In genomic region chr3:124688580-124689454, GRCh38 we compare ENCODE assay signal across 8 cellular contexts. TPM values are rescaled to one million over a fixed set of nuclear protein-coding genes. Genes with fewer than 3 reads are reported as not detected.
DNase-seq lines count a peak whose midpoint lies in the region; ATAC-seq and TF ChIP-seq lines count a peak whose summit lies in the region.

No MANE protein-coding gene starts in this region.

- H3K27me3 Mint-ChIP-seq in activated CD4-positive, alpha-beta T cell treated with anti-CD3 and anti-CD28 coated beads, Interleukin-2, amount 10 ng/mL, durations not matched to agents 7 days and 5 days: peaks cover 22% of the 10 kb centered on the region

- H3K9me3 ChIP-seq in HEK293 (ENCODE audit: control insufficient read depth, insufficient read depth, low read depth, low read length): no peaks in the 10 kb centered on the region

- no peaks in the 10 kb centered on the region for H3K9me3 Mint-ChIP-seq in activated CD4-positive, alpha-beta T cell treated with anti-CD3 and anti-CD28 coated beads, Interleukin-2, amount 10 ng/mL, durations not matched to agents 7 days and 5 days

- DNase-seq in COLO829 (ENCODE audit: low spot score) (peak; percentile 95), NCI-H460 (ENCODE audit: extremely low read depth, low read depth) (peak; percentile 61), dedifferentiated amniotic fluid mesenchymal stem cell (ENCODE audit: extremely low spot score) (peak; percentile 81), lower leg skin (ENCODE audit: low spot score in 2 of 2) (peak; percentile 65 to 95)
- peak; percentile 79 for DNase-seq in activated CD4-positive, alpha-beta T cell treated with anti-CD3 and anti-CD28 coated beads, Interleukin-2, amount 10 ng/mL, durations not matched to agents 7 days and 5 days
- DNase-seq in stimulated activated CD4-positive, alpha-beta T cell treated with anti-CD3 and anti-CD28 coated beads, TNF-alpha, amount 100 ng/mL, for 48 hours (ENCODE audit: low read depth in 3 of 3): peak; percentile 58 to 65 (median 60)

- no peaks in the 10 kb centered on the region for H3K36me3 ChIP-seq in HEK293 (ENCODE audit: control insufficient read depth in 2 of 2, insufficient read depth in 1 of 2, low read length in 2 of 2)

- H3K36me3 Mint-ChIP-seq in activated CD4-positive, alpha-beta T cell treated with anti-CD3 and anti-CD28 coated beads, Interleukin-2, amount 10 ng/mL, durations not matched to agents 7 days and 5 days (ENCODE audit: low read depth): no peaks in the 10 kb centered on the region

- 15 to 17% methylated on average over 11 of the region's 11 CpGs for WGBS in lower leg skin, 2 donors

- intact Hi-C loops in lower leg skin (cut with DNase I; ENCODE audit: low total_unique reads): no loop called here

- TF ChIP-seq POLR2A in lower leg skin (IDR thresholded peaks at IDR 0.05): no peak

- ATAC-seq in HG02678 (IDR thresholded peaks at IDR 0.05; ENCODE audit: unreplicated experiment): no peak

- CTCF ChIA-PET in HEK293 (lab: Yijun Ruan, JAX): interaction anchor here (0.6 to 5.8 kb wide), 39 partner anchors 9 to 1047 kb away, joined by 3 to 96 read pairs (median 4); no protein-coding TSS in a partner anchor
- CTCF ChIA-PET in activated CD4-positive, alpha-beta T cell treated with anti-CD3 and anti-CD28 coated beads, Interleukin-2, amount 10 ng/mL, durations not matched to agents 7 days and 5 days (lab: Charles Lee): interaction anchor here (0.6 to 2.1 kb wide), 14 partner anchors 8 to 129 kb away, joined by 3 to 12 read pairs (median 3); partner anchors contain the start of gene UMPS

- H3K27ac Mint-ChIP-seq in activated CD4-positive, alpha-beta T cell treated with anti-CD3 and anti-CD28 coated beads, Interleukin-2, amount 10 ng/mL, durations not matched to agents 7 days and 5 days: no peak overlapping the region

- H3K4me1 Mint-ChIP-seq in activated CD4-positive, alpha-beta T cell treated with anti-CD3 and anti-CD28 coated beads, Interleukin-2, amount 10 ng/mL, durations not matched to agents 7 days and 5 days: peaks cover 4% of the 10 kb centered on the region

- H3K4me1 ChIP-seq in HEK293 (ENCODE audit: control insufficient read depth, insufficient read depth, low read length): no peaks in the 10 kb centered on the region

- H3K27ac ChIP-seq in HEK293 (ENCODE audit: extremely low read depth, low read depth, low read length): no peak overlapping the region

- H3K4me3 ChIP-seq in HEK293 (ENCODE audit: low read depth, low read length): no peak overlapping the region
- no peak overlapping the region for H3K4me3 ChIP-seq in lower leg skin (ENCODE audit: low read depth, poor library complexity, severe bottlenecking)

- POLR2A ChIA-PET in HEK293 (lab: Yijun Ruan, JAX): no interaction called here
- POLR2A ChIA-PET in activated CD4-positive, alpha-beta T cell treated with anti-CD3 and anti-CD28 coated beads, Interleukin-2, amount 10 ng/mL, durations not matched to agents 7 days and 5 days (lab: Charles Lee): interaction anchor here (0.6 kb wide), 1 partner anchor 125 kb away, joined by 5 read pairs; no protein-coding TSS in a partner anchor

- H3K4me3 Mint-ChIP-seq in activated CD4-positive, alpha-beta T cell treated with anti-CD3 and anti-CD28 coated beads, Interleukin-2, amount 10 ng/mL, durations not matched to agents 7 days and 5 days: no peak overlapping the region

- TF ChIP-seq CTCF in HEK293 (tag by site-specific recombination; IDR thresholded peaks at IDR 0.05) (peak; percentile 58), lower leg skin (IDR thresholded peaks at IDR 0.05) (no peak)

TF ChIP-seq in HEK293, 187 proteins besides CTCF, POLR2A, EP300 and RAD21:
- TF ChIP-seq ZNF121 (tag by site-specific recombination; IDR thresholded peaks at IDR 0.05): peak; percentile 42; the same call in 1 of the 2 replicates
- TF ChIP-seq ZSCAN18 (tag by site-specific recombination; IDR thresholded peaks at IDR 0.05): no peak
- TF ChIP-seq ZNF654 (tag by site-specific recombination; IDR thresholded peaks at IDR 0.05; ENCODE audit: low read depth): peak; percentile 73
- TF ChIP-seq ZNF311 (tag by site-specific recombination; IDR thresholded peaks at IDR 0.05; ENCODE audit: borderline replicate concordance): no peak
- no peak for TF ChIP-seq ZFP69B (tag by site-specific recombination; IDR thresholded peaks at IDR 0.05)
- no peak for TF ChIP-seq ZNF274 (IDR thresholded peaks at IDR 0.05; ENCODE audit: low read length)
- no peak for TF ChIP-seq ZNF274 (tag by site-specific recombination; IDR thresholded peaks at IDR 0.05; ENCODE audit: borderline replicate concordance)
- 0 out of 2 replicates have a peak, but pooled peaks have one; percentile 5 for TF ChIP-seq PRDM1 (tag by site-specific recombination; IDR thresholded peaks at IDR 0.05)
- peak; percentile 25; the same call in 1 of the 2 replicates for TF ChIP-seq ZBTB17 (tag by site-specific recombination; IDR thresholded peaks at IDR 0.05)
- TF ChIP-seq SP2 (tag by site-specific recombination; IDR thresholded peaks at IDR 0.05): no peak
- TF ChIP-seq ZNF302 (tag by site-specific recombination; IDR thresholded peaks at IDR 0.05; ENCODE audit: low read depth): no peak
- TF ChIP-seq SCRT1 (tag by site-specific recombination; IDR thresholded peaks at IDR 0.05; ENCODE audit: borderline replicate concordance): peak; percentile 68; the same call in 1 of the 2 replicates
- TF ChIP-seq SCRT2 (tag by site-specific recombination; IDR thresholded peaks at IDR 0.05): peak; percentile 82

RNA-seq across cellular contexts. Expression of gene UMPS, which starts 41.4 kb away (rescaled TPM):
- total RNA-seq in NCI-H460 (2014; rRNA removed; shearing (Covaris generic)): 18.0 and 23.3 TPM in 2 replicates
- polyA plus RNA-seq in NCI-H460 (2014; cell fraction: nucleus; rRNA removed): 17.5 and 22.2 TPM in 2 replicates
- total RNA-seq in activated CD4-positive, alpha-beta T cell treated with anti-CD3 and anti-CD28 coated beads, Interleukin-2, amount 10 ng/mL, durations not matched to agents 7 days and 5 days: 10 to 100 TPM; 26.9 to 27.8 TPM
- total RNA-seq in lower leg skin: 10 to 100 TPM; 13.4 to 19.9 (median 15.8) TPM
